In genomic region chr22:37563153-37564081, GRCh38 we compare ENCODE assay signal across 8 cellular contexts. TPM values are rescaled to one million over a fixed set of nuclear protein-coding genes. Genes with fewer than 3 reads are reported as not detected.
DNase-seq lines count a peak whose midpoint lies in the region; ATAC-seq and TF ChIP-seq lines count a peak whose summit lies in the region.

No MANE protein-coding gene starts in this region.

- no peaks in the 10 kb centered on the region for H3K9me3 Mint-ChIP-seq in nephron

- H3K27ac Mint-ChIP-seq in nephron, result peak overlapping the region; percentile 88 to 98 (median 96)

- H3K4me3 ChIP-seq in epithelial cell of proximal tubule (ENCODE audit: low read depth, low read length), result peak overlapping the region; percentile 8
- H3K4me3 ChIP-seq in SJCRH30, result no peak overlapping the region

- no peaks in the 10 kb centered on the region; the same call in 1 of the 2 replicates for H3K27me3 ChIP-seq in SJCRH30

- TF ChIP-seq CTCF in epithelial cell of proximal tubule (conservative IDR thresholded peaks at IDR 0.05; ENCODE audit: low read depth, low read length) (no peak), nephron (IDR thresholded peaks at IDR 0.05; ENCODE audit: unreplicated experiment in 3 of 3) (no peak), GM13977 (IDR thresholded peaks at IDR 0.05; ENCODE audit: extremely low read depth, insufficient read depth, missing control alignments) (no peak)

- H3K4me1 Mint-ChIP-seq in nephron, result peaks cover 44% of the 10 kb centered on the region

- H3K27ac ChIP-seq in SJCRH30, result no peak overlapping the region

- peaks cover 14% of the 10 kb centered on the region for H3K36me3 Mint-ChIP-seq in nephron (ENCODE audit: low read depth)

- peak overlapping the region; percentile 89 to 99 (median 97) for H3K4me3 Mint-ChIP-seq in nephron

- DNase-seq in ACHN (peak; percentile 94), NCI-H526 treated with DMSO at 0.1 percent for 48 hours (lab: John Stamatoyannopoulos, UW) (peak; percentile 71), epithelial cell of proximal tubule (ENCODE audit: low read depth) (peak; percentile 83), DMS153 (lab: John Stamatoyannopoulos, UW) (no peak), SJCRH30 (no peak), GM13977 (ENCODE audit: low spot score) (no peak)

- peaks cover 13% of the 10 kb centered on the region for H3K36me3 ChIP-seq in SJCRH30

- no peaks in the 10 kb centered on the region for H3K27me3 Mint-ChIP-seq in nephron (ENCODE audit: low read depth)

- ATAC-seq in HG03039 (IDR thresholded peaks at IDR 0.05; ENCODE audit: unreplicated experiment), result no peak

- in situ Hi-C loops in ACHN (cut with HindIII; ENCODE audit: low pct_ligation_motif_present, low pct_unique_long_range_greater_than_20kb, low sequenced_read_pairs), result no loop called here
- in situ Hi-C loops in GM13977 (cut with MboI; ENCODE audit: low pct_unique_long_range_greater_than_20kb, low sequenced_read_pairs, unreplicated experiment), result no loop called here

- no peaks in the 10 kb centered on the region for H3K9me3 ChIP-seq in SJCRH30 (replicated peaks)

- peaks cover 14% of the 10 kb centered on the region for H3K4me1 ChIP-seq in SJCRH30

RNA-seq across cellular contexts. Expression of gene CDC42EP1, which starts 3.1 kb away (rescaled TPM):
- 102 and 110 TPM in 2 replicates for total RNA-seq in epithelial cell of proximal tubule
- 11.9 and 12.4 TPM in 2 replicates for total RNA-seq in SJCRH30 (2014; rRNA removed; shearing (Covaris generic))

RNA-seq across cellular contexts. Expression of gene LGALS2, which starts 16.5 kb away (rescaled TPM):
- not detected in 2 replicates for total RNA-seq in epithelial cell of proximal tubule
- total RNA-seq in SJCRH30 (2014; rRNA removed; shearing (Covaris generic)), result not detected in 2 replicates

RNA-seq across cellular contexts. Expression of gene CARD10, which starts 44.2 kb away (rescaled TPM):
- total RNA-seq in epithelial cell of proximal tubule, result 60.0 and 63.8 TPM in 2 replicates
- total RNA-seq in SJCRH30 (2014; rRNA removed; shearing (Covaris generic)), result 28.9 and 30.9 TPM in 2 replicates

RNA-seq across cellular contexts. Expression of gene GGA1, which starts 45.2 kb away (rescaled TPM):
- total RNA-seq in epithelial cell of proximal tubule, result 43.8 and 49.6 TPM in 2 replicates
- 25.1 and 34.1 TPM in 2 replicates for total RNA-seq in SJCRH30 (2014; rRNA removed; shearing (Covaris generic))

Comparison
In these comparisons a context has a peak if more than half of its experiments do, and no peak if none do; other contexts are left out.
1. DNase-seq: peak in ACHN (single experiment), NCI-H526 treated with DMSO at 0.1 percent for 48 hours (single experiment) and epithelial cell of proximal tubule (single experiment); none in DMS153 (single experiment), SJCRH30 (0 of 2) and GM13977 (single experiment).